Comparison of ENCODE assay signal across 1 cellular context in the genomic region with DNA sequence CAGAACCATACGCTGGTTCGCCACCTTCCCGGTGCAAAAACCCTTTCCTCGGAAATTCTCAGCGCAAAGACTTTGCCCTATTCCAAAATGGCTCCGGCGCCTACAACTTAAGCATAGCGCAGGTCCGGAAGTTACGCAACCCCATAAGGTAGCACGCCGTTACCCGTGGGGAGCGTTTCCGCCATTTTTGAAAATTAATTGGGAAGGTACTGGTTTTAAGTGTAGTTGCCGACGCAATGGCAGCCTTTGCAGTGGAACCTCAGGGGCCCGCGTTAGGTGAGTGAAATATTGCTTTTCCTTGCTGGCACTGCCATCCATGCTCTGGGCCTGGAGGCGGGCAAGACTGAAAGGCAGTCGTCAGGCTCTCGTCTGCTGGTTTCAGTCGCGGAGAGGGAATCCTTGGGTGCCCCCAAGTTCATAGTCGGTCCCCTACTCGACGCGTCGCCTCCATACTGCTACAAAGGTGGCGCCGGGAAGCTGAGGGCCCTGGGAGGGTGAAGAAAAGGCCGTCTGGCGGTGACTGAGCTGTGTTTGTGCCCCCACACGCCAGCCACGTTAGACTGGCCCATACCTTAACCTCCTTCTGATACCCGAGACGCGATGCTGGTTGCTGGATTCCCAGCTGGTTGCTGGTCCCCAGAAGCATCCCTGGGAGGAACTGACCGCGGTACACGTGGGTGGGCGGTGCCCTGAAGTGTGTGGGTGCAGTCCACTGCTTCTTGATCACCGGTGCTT.
A peak's percentile ranks its signal among the peaks of the same experiment; 100 is the strongest.
TF ChIP-seq lines count a peak whose summit lies in the region.

A gene with protein sequence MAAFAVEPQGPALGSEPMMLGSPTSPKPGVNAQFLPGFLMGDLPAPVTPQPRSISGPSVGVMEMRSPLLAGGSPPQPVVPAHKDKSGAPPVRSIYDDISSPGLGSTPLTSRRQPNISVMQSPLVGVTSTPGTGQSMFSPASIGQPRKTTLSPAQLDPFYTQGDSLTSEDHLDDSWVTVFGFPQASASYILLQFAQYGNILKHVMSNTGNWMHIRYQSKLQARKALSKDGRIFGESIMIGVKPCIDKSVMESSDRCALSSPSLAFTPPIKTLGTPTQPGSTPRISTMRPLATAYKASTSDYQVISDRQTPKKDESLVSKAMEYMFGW (plus strand): TSS at position 222 of the 735 bp plus-strand sequence. CDS start 15 bp downstream, at position 237.

TF ChIP-seq in GM23338, 12 proteins besides CTCF, POLR2A, EP300 and RAD21:
- TF ChIP-seq ZNF331 (CRISPR knock-in tag; IDR thresholded peaks at IDR 0.05; ENCODE audit: low read depth) = no peak
- TF ChIP-seq ZNF114 (CRISPR knock-in tag; IDR thresholded peaks at IDR 0.05) = 0 out of 2 replicates have a peak, but pooled peaks have one; percentile 62
- TF ChIP-seq, protein P1, sequence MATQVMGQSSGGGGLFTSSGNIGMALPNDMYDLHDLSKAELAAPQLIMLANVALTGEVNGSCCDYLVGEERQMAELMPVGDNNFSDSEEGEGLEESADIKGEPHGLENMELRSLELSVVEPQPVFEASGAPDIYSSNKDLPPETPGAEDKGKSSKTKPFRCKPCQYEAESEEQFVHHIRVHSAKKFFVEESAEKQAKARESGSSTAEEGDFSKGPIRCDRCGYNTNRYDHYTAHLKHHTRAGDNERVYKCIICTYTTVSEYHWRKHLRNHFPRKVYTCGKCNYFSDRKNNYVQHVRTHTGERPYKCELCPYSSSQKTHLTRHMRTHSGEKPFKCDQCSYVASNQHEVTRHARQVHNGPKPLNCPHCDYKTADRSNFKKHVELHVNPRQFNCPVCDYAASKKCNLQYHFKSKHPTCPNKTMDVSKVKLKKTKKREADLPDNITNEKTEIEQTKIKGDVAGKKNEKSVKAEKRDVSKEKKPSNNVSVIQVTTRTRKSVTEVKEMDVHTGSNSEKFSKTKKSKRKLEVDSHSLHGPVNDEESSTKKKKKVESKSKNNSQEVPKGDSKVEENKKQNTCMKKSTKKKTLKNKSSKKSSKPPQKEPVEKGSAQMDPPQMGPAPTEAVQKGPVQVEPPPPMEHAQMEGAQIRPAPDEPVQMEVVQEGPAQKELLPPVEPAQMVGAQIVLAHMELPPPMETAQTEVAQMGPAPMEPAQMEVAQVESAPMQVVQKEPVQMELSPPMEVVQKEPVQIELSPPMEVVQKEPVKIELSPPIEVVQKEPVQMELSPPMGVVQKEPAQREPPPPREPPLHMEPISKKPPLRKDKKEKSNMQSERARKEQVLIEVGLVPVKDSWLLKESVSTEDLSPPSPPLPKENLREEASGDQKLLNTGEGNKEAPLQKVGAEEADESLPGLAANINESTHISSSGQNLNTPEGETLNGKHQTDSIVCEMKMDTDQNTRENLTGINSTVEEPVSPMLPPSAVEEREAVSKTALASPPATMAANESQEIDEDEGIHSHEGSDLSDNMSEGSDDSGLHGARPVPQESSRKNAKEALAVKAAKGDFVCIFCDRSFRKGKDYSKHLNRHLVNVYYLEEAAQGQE (IDR thresholded peaks at IDR 0.05; ENCODE audit: unreplicated experiment) = peak; percentile 30
- TF ChIP-seq, protein P2, sequence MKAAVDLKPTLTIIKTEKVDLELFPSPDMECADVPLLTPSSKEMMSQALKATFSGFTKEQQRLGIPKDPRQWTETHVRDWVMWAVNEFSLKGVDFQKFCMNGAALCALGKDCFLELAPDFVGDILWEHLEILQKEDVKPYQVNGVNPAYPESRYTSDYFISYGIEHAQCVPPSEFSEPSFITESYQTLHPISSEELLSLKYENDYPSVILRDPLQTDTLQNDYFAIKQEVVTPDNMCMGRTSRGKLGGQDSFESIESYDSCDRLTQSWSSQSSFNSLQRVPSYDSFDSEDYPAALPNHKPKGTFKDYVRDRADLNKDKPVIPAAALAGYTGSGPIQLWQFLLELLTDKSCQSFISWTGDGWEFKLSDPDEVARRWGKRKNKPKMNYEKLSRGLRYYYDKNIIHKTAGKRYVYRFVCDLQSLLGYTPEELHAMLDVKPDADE (IDR thresholded peaks at IDR 0.05) = peak; percentile 93
- TF ChIP-seq CREB1 (CRISPR knock-in tag; IDR thresholded peaks at IDR 0.05; ENCODE audit: low read depth) = peak; percentile 88
- no peak for TF ChIP-seq EZH2 (IDR thresholded peaks at IDR 0.05; ENCODE audit: low read depth, unreplicated experiment)
- TF ChIP-seq POLR2AphosphoS5 (IDR thresholded peaks at IDR 0.05; ENCODE audit: low read depth) = peak; percentile 72; the same call in 1 of the 2 replicates
- TF ChIP-seq STAT1 (IDR thresholded peaks at IDR 0.05; ENCODE audit: unreplicated experiment) = no peak
- no peak for TF ChIP-seq EZH2phosphoT487 (IDR thresholded peaks at IDR 0.05; ENCODE audit: unreplicated experiment)
- TF ChIP-seq, protein P3, sequence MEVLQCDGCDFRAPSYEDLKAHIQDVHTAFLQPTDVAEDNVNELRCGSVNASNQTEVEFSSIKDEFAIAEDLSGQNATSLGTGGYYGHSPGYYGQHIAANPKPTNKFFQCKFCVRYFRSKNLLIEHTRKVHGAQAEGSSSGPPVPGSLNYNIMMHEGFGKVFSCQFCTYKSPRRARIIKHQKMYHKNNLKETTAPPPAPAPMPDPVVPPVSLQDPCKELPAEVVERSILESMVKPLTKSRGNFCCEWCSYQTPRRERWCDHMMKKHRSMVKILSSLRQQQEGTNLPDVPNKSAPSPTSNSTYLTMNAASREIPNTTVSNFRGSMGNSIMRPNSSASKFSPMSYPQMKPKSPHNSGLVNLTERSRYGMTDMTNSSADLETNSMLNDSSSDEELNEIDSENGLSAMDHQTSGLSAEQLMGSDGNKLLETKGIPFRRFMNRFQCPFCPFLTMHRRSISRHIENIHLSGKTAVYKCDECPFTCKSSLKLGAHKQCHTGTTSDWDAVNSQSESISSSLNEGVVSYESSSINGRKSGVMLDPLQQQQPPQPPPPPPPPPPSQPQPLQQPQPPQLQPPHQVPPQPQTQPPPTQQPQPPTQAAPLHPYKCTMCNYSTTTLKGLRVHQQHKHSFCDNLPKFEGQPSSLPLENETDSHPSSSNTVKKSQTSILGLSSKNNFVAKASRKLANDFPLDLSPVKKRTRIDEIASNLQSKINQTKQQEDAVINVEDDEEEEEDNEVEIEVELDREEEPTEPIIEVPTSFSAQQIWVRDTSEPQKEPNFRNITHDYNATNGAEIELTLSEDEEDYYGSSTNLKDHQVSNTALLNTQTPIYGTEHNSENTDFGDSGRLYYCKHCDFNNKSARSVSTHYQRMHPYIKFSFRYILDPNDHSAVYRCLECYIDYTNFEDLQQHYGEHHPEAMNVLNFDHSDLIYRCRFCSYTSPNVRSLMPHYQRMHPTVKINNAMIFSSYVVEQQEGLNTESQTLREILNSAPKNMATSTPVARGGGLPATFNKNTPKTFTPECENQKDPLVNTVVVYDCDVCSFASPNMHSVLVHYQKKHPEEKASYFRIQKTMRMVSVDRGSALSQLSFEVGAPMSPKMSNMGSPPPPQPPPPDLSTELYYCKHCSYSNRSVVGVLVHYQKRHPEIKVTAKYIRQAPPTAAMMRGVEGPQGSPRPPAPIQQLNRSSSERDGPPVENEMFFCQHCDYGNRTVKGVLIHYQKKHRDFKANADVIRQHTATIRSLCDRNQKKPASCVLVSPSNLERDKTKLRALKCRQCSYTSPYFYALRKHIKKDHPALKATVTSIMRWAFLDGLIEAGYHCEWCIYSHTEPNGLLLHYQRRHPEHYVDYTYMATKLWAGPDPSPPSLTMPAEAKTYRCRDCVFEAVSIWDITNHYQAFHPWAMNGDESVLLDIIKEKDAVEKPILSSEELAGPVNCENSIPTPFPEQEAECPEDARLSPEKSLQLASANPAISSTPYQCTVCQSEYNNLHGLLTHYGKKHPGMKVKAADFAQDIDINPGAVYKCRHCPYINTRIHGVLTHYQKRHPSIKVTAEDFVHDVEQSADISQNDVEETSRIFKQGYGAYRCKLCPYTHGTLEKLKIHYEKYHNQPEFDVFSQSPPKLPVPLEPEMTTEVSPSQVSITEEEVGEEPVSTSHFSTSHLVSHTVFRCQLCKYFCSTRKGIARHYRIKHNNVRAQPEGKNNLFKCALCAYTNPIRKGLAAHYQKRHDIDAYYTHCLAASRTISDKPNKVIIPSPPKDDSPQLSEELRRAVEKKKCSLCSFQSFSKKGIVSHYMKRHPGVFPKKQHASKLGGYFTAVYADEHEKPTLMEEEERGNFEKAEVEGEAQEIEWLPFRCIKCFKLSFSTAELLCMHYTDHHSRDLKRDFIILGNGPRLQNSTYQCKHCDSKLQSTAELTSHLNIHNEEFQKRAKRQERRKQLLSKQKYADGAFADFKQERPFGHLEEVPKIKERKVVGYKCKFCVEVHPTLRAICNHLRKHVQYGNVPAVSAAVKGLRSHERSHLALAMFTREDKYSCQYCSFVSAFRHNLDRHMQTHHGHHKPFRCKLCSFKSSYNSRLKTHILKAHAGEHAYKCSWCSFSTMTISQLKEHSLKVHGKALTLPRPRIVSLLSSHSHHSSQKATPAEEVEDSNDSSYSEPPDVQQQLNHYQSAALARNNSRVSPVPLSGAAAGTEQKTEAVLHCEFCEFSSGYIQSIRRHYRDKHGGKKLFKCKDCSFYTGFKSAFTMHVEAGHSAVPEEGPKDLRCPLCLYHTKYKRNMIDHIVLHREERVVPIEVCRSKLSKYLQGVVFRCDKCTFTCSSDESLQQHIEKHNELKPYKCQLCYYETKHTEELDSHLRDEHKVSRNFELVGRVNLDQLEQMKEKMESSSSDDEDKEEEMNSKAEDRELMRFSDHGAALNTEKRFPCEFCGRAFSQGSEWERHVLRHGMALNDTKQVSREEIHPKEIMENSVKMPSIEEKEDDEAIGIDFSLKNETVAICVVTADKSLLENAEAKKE (CRISPR knock-in tag; IDR thresholded peaks at IDR 0.05) = no peak
- TF ChIP-seq JUNB (IDR thresholded peaks at IDR 0.05; ENCODE audit: unreplicated experiment) = no peak
- TF ChIP-seq NANOG (IDR thresholded peaks at IDR 0.05; ENCODE audit: borderline replicate concordance) = no peak
